In the genomic region with DNA sequence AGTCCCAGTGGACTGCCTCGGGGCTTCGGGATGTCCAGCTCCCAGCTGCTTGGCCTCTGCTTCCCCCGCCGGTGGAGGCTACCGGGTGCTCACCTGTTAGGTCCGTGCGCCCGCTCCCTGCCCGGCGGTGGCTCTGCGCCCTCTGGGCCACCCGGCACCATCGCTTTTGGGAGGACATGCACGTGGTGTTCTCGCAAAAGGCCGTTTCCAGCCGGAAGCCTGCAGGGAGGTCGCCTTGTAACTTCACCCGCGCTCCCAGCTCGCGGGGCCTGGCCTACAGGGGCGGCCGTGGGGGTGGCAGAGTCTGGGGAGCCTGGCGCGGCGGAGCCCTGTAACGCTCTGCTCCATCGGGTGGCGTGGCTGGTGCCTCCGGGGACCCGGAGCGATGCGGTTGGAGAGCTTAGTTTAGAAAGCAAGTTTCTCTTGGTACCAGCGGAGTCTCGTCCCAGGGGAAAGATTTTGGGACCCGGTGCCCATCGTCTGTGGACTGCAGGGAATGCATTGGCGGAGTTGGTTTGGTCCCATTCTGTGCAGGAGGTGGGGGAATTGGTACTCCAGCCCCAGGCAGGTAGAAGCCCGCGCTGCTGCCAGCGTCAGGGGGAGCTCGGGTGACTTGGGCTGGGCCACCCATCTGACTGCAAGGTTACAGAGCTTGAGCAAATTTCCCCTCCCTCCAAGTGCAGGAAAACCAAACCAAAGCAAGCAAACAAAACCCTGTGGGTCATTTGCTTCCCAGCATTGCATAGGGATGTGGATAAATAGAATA, we compare ENCODE assay signal across 8 cellular contexts. TPM values are rescaled to one million over a fixed set of nuclear protein-coding genes. Genes with fewer than 3 reads are reported as not detected.
DNase-seq lines count a peak whose midpoint lies in the region; ATAC-seq, FAIRE-seq and TF ChIP-seq lines count a peak whose summit lies in the region.

No MANE protein-coding gene starts in this region.

- H3K4me3 ChIP-seq in ACC112 (ENCODE audit: low read depth, low read length) = peak overlapping the region; percentile 85
- H3K4me3 ChIP-seq in SJSA1 = peak overlapping the region; percentile 85
- H3K4me3 ChIP-seq in iPS DF 6.9 (ENCODE audit: low read length) = peak overlapping the region; percentile 82
- peak overlapping the region; percentile 57 to 77 (median 68) for H3K4me3 ChIP-seq in skin epidermis

- no CpG with 5 or more reads among the region's 43 CpGs for WGBS in iPS DF 6.9 (ENCODE audit: insufficient coverage, insufficient read length)

- H3K4me1 Mint-ChIP-seq in activated naive CD8-positive, alpha-beta T cell treated with anti-CD3 and anti-CD28 coated beads, Interleukin-2, amount 50 U/mL, for 24 hours = peaks cover 22% of the 10 kb centered on the region

- no peaks in the 10 kb centered on the region for H3K27me3 Mint-ChIP-seq in activated naive CD8-positive, alpha-beta T cell treated with anti-CD3 and anti-CD28 coated beads, Interleukin-2, amount 50 U/mL, for 24 hours

- H3K79me2 ChIP-seq in ACC112 (ENCODE audit: control insufficient read depth, insufficient read depth, low read length, unreplicated experiment) = peaks cover 3% of the 10 kb centered on the region

- peaks cover 8% of the 10 kb centered on the region for H3K36me3 Mint-ChIP-seq in activated naive CD8-positive, alpha-beta T cell treated with anti-CD3 and anti-CD28 coated beads, Interleukin-2, amount 50 U/mL, for 24 hours (ENCODE audit: low read depth)

- H3K9me3 ChIP-seq in SJSA1 (replicated peaks) (no peaks in the 10 kb centered on the region), iPS DF 6.9 (ENCODE audit: control insufficient read depth, insufficient read depth, low read length) (no peaks in the 10 kb centered on the region)

- H3K4me1 ChIP-seq in ACC112 (ENCODE audit: control insufficient read depth, insufficient read depth, low read length, unreplicated experiment) = peaks cover 3% of the 10 kb centered on the region
- peaks cover 43% of the 10 kb centered on the region for H3K4me1 ChIP-seq in SJSA1 (replicated peaks)
- H3K4me1 ChIP-seq in iPS DF 6.9 (ENCODE audit: control insufficient read depth, insufficient read depth, low read length) = peaks cover 2% of the 10 kb centered on the region

- H3K4me3 Mint-ChIP-seq in activated naive CD8-positive, alpha-beta T cell treated with anti-CD3 and anti-CD28 coated beads, Interleukin-2, amount 50 U/mL, for 24 hours = peak overlapping the region; percentile 86

- H3K27me3 ChIP-seq in ACC112 (ENCODE audit: insufficient read depth, low read length) = no peaks in the 10 kb centered on the region
- H3K27me3 ChIP-seq in SJSA1 (replicated peaks) = no peaks in the 10 kb centered on the region
- H3K27me3 ChIP-seq in iPS DF 6.9 (ENCODE audit: control insufficient read depth, insufficient read depth, low read length) = no peaks in the 10 kb centered on the region

- ATAC-seq in GM18907 (IDR thresholded peaks at IDR 0.05; ENCODE audit: unreplicated experiment) (peak; percentile 54), HG03175 (IDR thresholded peaks at IDR 0.05; ENCODE audit: unreplicated experiment) (peak; percentile 50)
- ATAC-seq in activated naive CD8-positive, alpha-beta T cell treated with anti-CD3 and anti-CD28 coated beads, Interleukin-2, amount 50 U/mL, for 24 hours = peak; percentile 58

- no peaks in the 10 kb centered on the region for H3K9me3 Mint-ChIP-seq in activated naive CD8-positive, alpha-beta T cell treated with anti-CD3 and anti-CD28 coated beads, Interleukin-2, amount 50 U/mL, for 24 hours

- H3K27ac ChIP-seq in ACC112 (ENCODE audit: low read depth, low read length) (no peak overlapping the region), SJSA1 (peak overlapping the region; percentile 41), iPS DF 6.9 (ENCODE audit: low read length) (no peak overlapping the region), skin epidermis (peak overlapping the region; percentile 2 to 84 (median 58))

- no peak for FAIRE-seq in H54 (lab: Jason Lieb, UNC)

- no peaks in the 10 kb centered on the region for H3K36me3 ChIP-seq in ACC112 (ENCODE audit: insufficient read depth, low read length)
- H3K36me3 ChIP-seq in SJSA1 = peaks cover 24% of the 10 kb centered on the region
- H3K36me3 ChIP-seq in iPS DF 6.9 (ENCODE audit: control insufficient read depth, insufficient read depth, low read length) = peaks cover 2% of the 10 kb centered on the region; the same call in 1 of the 2 replicates

- DNase-seq in SJSA1 (ENCODE audit: low read depth in 1 of 2, low spot score in 2 of 2) = peak in 1 of 2 experiments; percentile 43
- peak; percentile 42 for DNase-seq in activated naive CD8-positive, alpha-beta T cell treated with anti-CD3 and anti-CD28 coated beads, Interleukin-2, amount 50 U/mL, for 24 hours
- no peak for DNase-seq in iPS DF 6.9 (ENCODE audit: low read depth, low spot score)
- no peak for DNase-seq in H54 (ENCODE audit: insufficient read length, low spot score)

- peak overlapping the region; percentile 11 for H3K27ac Mint-ChIP-seq in activated naive CD8-positive, alpha-beta T cell treated with anti-CD3 and anti-CD28 coated beads, Interleukin-2, amount 50 U/mL, for 24 hours

- peak overlapping the region; percentile 78 for H2AFZ ChIP-seq in ACC112 (ENCODE audit: low read length, unreplicated experiment)

- TF ChIP-seq POLR2A in H54 (IDR thresholded peaks at IDR 0.05; ENCODE audit: low read depth, low read length) = no peak

RNA-seq across cellular contexts. Expression of gene SPATA13, which starts 0.7 kb away (rescaled TPM):
- 12.4 and 14.8 TPM in 2 replicates for total RNA-seq in SJSA1 (2014; rRNA removed; shearing (Covaris generic))

Comparison
In these comparisons a context has a peak if more than half of its experiments do, and no peak if none do; other contexts are left out.
1. H3K27ac ChIP-seq: peak in SJSA1 (single experiment) and skin epidermis (21 of 21); none in ACC112 (single experiment) and iPS DF 6.9 (single experiment).
2. Peak in every context shown above with its lines, with median percentiles within 50 percentile points of each other: H3K4me3 ChIP-seq and ATAC-seq.